Comparison of ENCODE assay signal across 1 cellular context in genomic region chr6:154520280-154520679, GRCh38.
A peak's percentile ranks its signal among the peaks of the same experiment; 100 is the strongest.
TF ChIP-seq lines count a peak whose summit lies in the region.

No MANE protein-coding gene starts in this region.

TF ChIP-seq in K562, 482 proteins besides CTCF, POLR2A, EP300 and RAD21 (continued from another document and continues in another):
- TF ChIP-seq, protein P1, sequence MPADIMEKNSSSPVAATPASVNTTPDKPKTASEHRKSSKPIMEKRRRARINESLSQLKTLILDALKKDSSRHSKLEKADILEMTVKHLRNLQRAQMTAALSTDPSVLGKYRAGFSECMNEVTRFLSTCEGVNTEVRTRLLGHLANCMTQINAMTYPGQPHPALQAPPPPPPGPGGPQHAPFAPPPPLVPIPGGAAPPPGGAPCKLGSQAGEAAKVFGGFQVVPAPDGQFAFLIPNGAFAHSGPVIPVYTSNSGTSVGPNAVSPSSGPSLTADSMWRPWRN (IDR thresholded peaks at IDR 0.05; ENCODE audit: low read depth) = peak; percentile 90
- peak; percentile 34 for TF ChIP-seq DACH1 (IDR thresholded peaks at IDR 0.05; ENCODE audit: partially characterized antibody)
- TF ChIP-seq, protein P2, sequence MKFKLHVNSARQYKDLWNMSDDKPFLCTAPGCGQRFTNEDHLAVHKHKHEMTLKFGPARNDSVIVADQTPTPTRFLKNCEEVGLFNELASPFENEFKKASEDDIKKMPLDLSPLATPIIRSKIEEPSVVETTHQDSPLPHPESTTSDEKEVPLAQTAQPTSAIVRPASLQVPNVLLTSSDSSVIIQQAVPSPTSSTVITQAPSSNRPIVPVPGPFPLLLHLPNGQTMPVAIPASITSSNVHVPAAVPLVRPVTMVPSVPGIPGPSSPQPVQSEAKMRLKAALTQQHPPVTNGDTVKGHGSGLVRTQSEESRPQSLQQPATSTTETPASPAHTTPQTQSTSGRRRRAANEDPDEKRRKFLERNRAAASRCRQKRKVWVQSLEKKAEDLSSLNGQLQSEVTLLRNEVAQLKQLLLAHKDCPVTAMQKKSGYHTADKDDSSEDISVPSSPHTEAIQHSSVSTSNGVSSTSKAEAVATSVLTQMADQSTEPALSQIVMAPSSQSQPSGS (CRISPR knock-in tag; IDR thresholded peaks at IDR 0.05) = no peak
- 0 out of 2 replicates have a peak, but pooled peaks have one; percentile 40 for TF ChIP-seq PML (IDR thresholded peaks at IDR 0.05; ENCODE audit: low read length)
- TF ChIP-seq ZFP30 (CRISPR knock-in tag; IDR thresholded peaks at IDR 0.05; ENCODE audit: borderline replicate concordance) = no peak
- no peak for TF ChIP-seq COPS2 (conservative IDR thresholded peaks at IDR 0.05)
- TF ChIP-seq ZNF24 (IDR thresholded peaks at IDR 0.05) = no peak
- TF ChIP-seq GTF2E2 (tag; IDR thresholded peaks at IDR 0.05) = peak; percentile 81; the same call in 1 of the 2 replicates
- no peak for TF ChIP-seq STAT5B (CRISPR knock-in tag; IDR thresholded peaks at IDR 0.05)
- peak; percentile 79 for TF ChIP-seq SMARCC2 (IDR thresholded peaks at IDR 0.05; ENCODE audit: low read depth)
- TF ChIP-seq, protein P3, sequence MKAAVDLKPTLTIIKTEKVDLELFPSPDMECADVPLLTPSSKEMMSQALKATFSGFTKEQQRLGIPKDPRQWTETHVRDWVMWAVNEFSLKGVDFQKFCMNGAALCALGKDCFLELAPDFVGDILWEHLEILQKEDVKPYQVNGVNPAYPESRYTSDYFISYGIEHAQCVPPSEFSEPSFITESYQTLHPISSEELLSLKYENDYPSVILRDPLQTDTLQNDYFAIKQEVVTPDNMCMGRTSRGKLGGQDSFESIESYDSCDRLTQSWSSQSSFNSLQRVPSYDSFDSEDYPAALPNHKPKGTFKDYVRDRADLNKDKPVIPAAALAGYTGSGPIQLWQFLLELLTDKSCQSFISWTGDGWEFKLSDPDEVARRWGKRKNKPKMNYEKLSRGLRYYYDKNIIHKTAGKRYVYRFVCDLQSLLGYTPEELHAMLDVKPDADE (conservative IDR thresholded peaks at IDR 0.05; ENCODE audit: control insufficient read depth, low read depth, low read length) = no peak
- no peak for TF ChIP-seq ZKSCAN8 (CRISPR knock-in tag; IDR thresholded peaks at IDR 0.05)
- TF ChIP-seq POLR3G (IDR thresholded peaks at IDR 0.05; ENCODE audit: extremely low read depth, insufficient read length, insufficient replicate concordance) = no peak
- peak; percentile 39 for TF ChIP-seq TAF9B (IDR thresholded peaks at IDR 0.05; ENCODE audit: partially characterized antibody)
- TF ChIP-seq MGA (IDR thresholded peaks at IDR 0.05) = no peak
- TF ChIP-seq NEUROD1 (IDR thresholded peaks at IDR 0.05; ENCODE audit: borderline replicate concordance, low read depth, low read length, partially characterized antibody) = no peak
- peak; percentile 57 for TF ChIP-seq TAL1 (IDR thresholded peaks at IDR 0.05)
- TF ChIP-seq, protein P4, sequence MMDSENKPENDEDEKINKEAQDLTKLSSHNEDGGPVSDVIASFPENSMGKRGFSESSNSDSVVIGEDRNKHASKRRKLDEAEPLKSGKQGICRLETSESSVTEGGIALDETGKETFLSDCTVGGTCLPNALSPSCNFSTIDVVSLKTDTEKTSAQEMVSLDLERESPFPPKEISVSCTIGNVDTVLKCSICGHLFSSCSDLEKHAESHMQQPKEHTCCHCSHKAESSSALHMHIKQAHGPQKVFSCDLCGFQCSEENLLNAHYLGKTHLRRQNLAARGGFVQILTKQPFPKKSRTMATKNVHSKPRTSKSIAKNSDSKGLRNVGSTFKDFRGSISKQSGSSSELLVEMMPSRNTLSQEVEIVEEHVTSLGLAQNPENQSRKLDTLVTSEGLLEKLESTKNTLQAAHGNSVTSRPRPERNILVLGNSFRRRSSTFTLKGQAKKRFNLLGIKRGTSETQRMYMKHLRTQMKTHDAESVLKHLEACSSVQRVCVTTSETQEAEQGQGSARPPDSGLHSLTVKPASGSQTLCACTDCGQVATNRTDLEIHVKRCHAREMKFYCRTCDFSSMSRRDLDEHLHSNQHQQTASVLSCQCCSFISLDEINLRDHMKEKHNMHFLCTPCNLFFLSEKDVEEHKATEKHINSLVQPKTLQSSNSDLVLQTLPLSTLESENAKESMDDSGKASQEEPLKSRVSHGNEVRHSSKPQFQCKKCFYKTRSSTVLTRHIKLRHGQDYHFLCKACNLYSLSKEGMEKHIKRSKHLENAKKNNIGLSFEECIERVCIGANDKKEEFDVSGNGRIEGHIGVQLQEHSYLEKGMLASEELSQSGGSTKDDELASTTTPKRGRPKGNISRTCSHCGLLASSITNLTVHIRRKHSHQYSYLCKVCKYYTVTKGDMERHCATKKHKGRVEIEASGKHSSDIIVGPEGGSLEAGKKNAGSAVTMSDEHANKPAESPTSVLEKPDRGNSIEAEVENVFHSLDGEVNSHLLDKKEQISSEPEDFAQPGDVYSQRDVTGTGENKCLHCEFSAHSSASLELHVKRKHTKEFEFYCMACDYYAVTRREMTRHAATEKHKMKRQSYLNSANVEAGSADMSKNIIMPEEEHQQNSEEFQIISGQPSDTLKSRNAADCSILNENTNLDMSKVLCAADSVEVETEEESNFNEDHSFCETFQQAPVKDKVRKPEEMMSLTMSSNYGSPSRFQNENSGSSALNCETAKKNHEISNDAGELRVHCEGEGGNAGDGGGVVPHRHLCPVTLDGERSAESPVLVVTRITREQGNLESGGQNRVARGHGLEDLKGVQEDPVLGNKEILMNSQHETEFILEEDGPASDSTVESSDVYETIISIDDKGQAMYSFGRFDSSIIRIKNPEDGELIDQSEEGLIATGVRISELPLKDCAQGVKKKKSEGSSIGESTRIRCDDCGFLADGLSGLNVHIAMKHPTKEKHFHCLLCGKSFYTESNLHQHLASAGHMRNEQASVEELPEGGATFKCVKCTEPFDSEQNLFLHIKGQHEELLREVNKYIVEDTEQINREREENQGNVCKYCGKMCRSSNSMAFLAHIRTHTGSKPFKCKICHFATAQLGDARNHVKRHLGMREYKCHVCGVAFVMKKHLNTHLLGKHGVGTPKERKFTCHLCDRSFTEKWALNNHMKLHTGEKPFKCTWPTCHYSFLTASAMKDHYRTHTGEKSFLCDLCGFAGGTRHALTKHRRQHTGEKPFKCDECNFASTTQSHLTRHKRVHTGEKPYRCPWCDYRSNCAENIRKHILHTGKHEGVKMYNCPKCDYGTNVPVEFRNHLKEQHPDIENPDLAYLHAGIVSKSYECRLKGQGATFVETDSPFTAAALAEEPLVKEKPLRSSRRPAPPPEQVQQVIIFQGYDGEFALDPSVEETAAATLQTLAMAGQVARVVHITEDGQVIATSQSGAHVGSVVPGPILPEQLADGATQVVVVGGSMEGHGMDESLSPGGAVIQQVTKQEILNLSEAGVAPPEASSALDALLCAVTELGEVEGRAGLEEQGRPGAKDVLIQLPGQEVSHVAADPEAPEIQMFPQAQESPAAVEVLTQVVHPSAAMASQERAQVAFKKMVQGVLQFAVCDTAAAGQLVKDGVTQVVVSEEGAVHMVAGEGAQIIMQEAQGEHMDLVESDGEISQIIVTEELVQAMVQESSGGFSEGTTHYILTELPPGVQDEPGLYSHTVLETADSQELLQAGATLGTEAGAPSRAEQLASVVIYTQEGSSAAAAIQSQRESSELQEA (IDR thresholded peaks at IDR 0.05; ENCODE audit: low read depth) = no peak
- TF ChIP-seq HIVEP1 (CRISPR knock-in tag; IDR thresholded peaks at IDR 0.05) = no peak
- TF ChIP-seq ZNF134 (CRISPR knock-in tag; conservative IDR thresholded peaks at IDR 0.05) = no peak
- TF ChIP-seq ZNF311 (CRISPR knock-in tag; IDR thresholded peaks at IDR 0.05) = no peak
- TF ChIP-seq EP400 (IDR thresholded peaks at IDR 0.05) = peak; percentile 57
- TF ChIP-seq, protein P5, sequence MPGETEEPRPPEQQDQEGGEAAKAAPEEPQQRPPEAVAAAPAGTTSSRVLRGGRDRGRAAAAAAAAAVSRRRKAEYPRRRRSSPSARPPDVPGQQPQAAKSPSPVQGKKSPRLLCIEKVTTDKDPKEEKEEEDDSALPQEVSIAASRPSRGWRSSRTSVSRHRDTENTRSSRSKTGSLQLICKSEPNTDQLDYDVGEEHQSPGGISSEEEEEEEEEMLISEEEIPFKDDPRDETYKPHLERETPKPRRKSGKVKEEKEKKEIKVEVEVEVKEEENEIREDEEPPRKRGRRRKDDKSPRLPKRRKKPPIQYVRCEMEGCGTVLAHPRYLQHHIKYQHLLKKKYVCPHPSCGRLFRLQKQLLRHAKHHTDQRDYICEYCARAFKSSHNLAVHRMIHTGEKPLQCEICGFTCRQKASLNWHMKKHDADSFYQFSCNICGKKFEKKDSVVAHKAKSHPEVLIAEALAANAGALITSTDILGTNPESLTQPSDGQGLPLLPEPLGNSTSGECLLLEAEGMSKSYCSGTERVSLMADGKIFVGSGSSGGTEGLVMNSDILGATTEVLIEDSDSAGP (CRISPR knock-in tag; IDR thresholded peaks at IDR 0.05) = no peak
- TF ChIP-seq ZKSCAN3 (CRISPR knock-in tag; IDR thresholded peaks at IDR 0.05) = no peak
- TF ChIP-seq LCOR (CRISPR knock-in tag; IDR thresholded peaks at IDR 0.05) = peak; percentile 77; the same call in 1 of the 2 replicates
- no peak for TF ChIP-seq GABPB2 (CRISPR knock-in tag; conservative IDR thresholded peaks at IDR 0.05)
- TF ChIP-seq ZNF589 (CRISPR knock-in tag; IDR thresholded peaks at IDR 0.05; ENCODE audit: low read depth) = no peak
- TF ChIP-seq CHD1 (IDR thresholded peaks at IDR 0.05; ENCODE audit: low read length) = no peak
- no peak for TF ChIP-seq PYGO2 (tag; IDR thresholded peaks at IDR 0.05)
- no peak for TF ChIP-seq RB1 (IDR thresholded peaks at IDR 0.05; ENCODE audit: low read depth)
- peak in 1 of 2 experiments; percentile 32; a peak in 1 of 4 replicates for TF ChIP-seq FOXK2 (conservative IDR thresholded peaks at IDR 0.05 in 1 of 2, IDR thresholded peaks at IDR 0.05 in 1 of 2; ENCODE audit: low read depth in 2 of 2)
- TF ChIP-seq BACH1 (tag; IDR thresholded peaks at IDR 0.05) = no peak
- peak in 1 of 2 experiments; percentile 51; a peak in 1 of 4 replicates for TF ChIP-seq FOXA3 (CRISPR knock-in tag; conservative IDR thresholded peaks at IDR 0.05 in 1 of 2, IDR thresholded peaks at IDR 0.05 in 1 of 2)
- peak; percentile 39; the same call in 1 of the 2 replicates for TF ChIP-seq TCF7L2 (IDR thresholded peaks at IDR 0.05; ENCODE audit: low read depth, low read length)
- TF ChIP-seq MYBL2 (IDR thresholded peaks at IDR 0.05; ENCODE audit: low read depth) = no peak
- TF ChIP-seq MYBL2 (CRISPR knock-in tag; IDR thresholded peaks at IDR 0.05; ENCODE audit: borderline replicate concordance) = no peak
- TF ChIP-seq HDAC1 (IDR thresholded peaks at IDR 0.05) = peak in 1 of 2 experiments; percentile 69; a peak in 3 of 4 replicates
- TF ChIP-seq BCL6 (CRISPR knock-in tag; IDR thresholded peaks at IDR 0.05) = no peak
- no peak for TF ChIP-seq SMARCA5 (IDR thresholded peaks at IDR 0.05)
